21 cellular contexts compared by ENCODE assay signal in genomic region chr18:44988821-44989587, GRCh38.
DNase-seq lines count a peak whose midpoint lies in the region; ATAC-seq, FAIRE-seq and TF ChIP-seq lines count a peak whose summit lies in the region.
"Had no signal": no experiment of that assay in that cellular context is flagged by ENCODE, and none has a peak within 500 bp of the region (broad histone marks: within the 10 kb centered on the region; RNA-seq: fewer than 3 reads in every experiment).

No MANE protein-coding gene starts in this region.

- H3K27ac Mint-ChIP-seq in HFFc6 = peak overlapping the region; percentile 60; the same call in 1 of the 2 replicates
- H3K27ac Mint-ChIP-seq in activated CD8-positive, alpha-beta memory T cell treated with anti-CD3 and anti-CD28 coated beads, Interleukin-2, amount 10 ng/mL, durations not matched to agents 7 days and 5 days = no peak overlapping the region
- H3K27ac Mint-ChIP-seq: CD8-positive, alpha-beta T cell had no signal

- H3K9me3 Mint-ChIP-seq in HFFc6 = peaks cover 11% of the 10 kb centered on the region
- no peaks in the 10 kb centered on the region for H3K9me3 Mint-ChIP-seq in activated CD8-positive, alpha-beta memory T cell treated with anti-CD3 and anti-CD28 coated beads, Interleukin-2, amount 10 ng/mL, durations not matched to agents 7 days and 5 days (ENCODE audit: low read depth)
- H3K9me3 Mint-ChIP-seq: CD8-positive, alpha-beta T cell had no signal

- peak overlapping the region; percentile 40 for H3K27ac ChIP-seq in RWPE2 (ENCODE audit: poor library complexity, severe bottlenecking)
- H3K27ac ChIP-seq: A549, BLaER1, SJSA1 had no signal

- DNase-seq in HFFc6 (peak; percentile 13), RWPE2 (ENCODE audit: low spot score) (no peak), dedifferentiated amniotic fluid mesenchymal stem cell (ENCODE audit: extremely low spot score) (peak; percentile 18), iris pigment epithelial cell (ENCODE audit: low read depth) (peak; percentile 17), AML-193 (lab: John Stamatoyannopoulos, UW) (no peak), D721Med (ENCODE audit: insufficient read length, low spot score) (no peak)
- DNase-seq in activated CD8-positive, alpha-beta memory T cell treated with anti-CD3 and anti-CD28 coated beads, Interleukin-2, amount 10 ng/mL, durations not matched to agents 7 days and 5 days = no peak
- no peak for DNase-seq in activated T-cell treated with anti-CD3 and anti-CD28 coated beads, Interleukin-2, amount 50 U/mL, for 1 hour
- DNase-seq: Calu3; CD8-positive, alpha-beta T cell; NCI-H1105 treated with DMSO at 0.1 percent for 48 hours; NCI-H1694 treated with DMSO at 0.1 percent for 48 hours; NCI-H510A; NCI-H774; OCI-M1; RPMI8226 had no signal

- H3K36me3 Mint-ChIP-seq in HFFc6 (ENCODE audit: low read depth) = peaks cover 6% of the 10 kb centered on the region
- no peaks in the 10 kb centered on the region for H3K36me3 Mint-ChIP-seq in activated CD8-positive, alpha-beta memory T cell treated with anti-CD3 and anti-CD28 coated beads, Interleukin-2, amount 10 ng/mL, durations not matched to agents 7 days and 5 days
- H3K36me3 Mint-ChIP-seq: CD8-positive, alpha-beta T cell had no signal

- peaks cover 15% of the 10 kb centered on the region; the same call in 1 of the 2 replicates for H3K4me1 Mint-ChIP-seq in HFFc6 (ENCODE audit: low read depth)
- no peaks in the 10 kb centered on the region for H3K4me1 Mint-ChIP-seq in activated CD8-positive, alpha-beta memory T cell treated with anti-CD3 and anti-CD28 coated beads, Interleukin-2, amount 10 ng/mL, durations not matched to agents 7 days and 5 days

- H3K4me3 Mint-ChIP-seq in HFFc6 = no peak overlapping the region
- no peak overlapping the region for H3K4me3 Mint-ChIP-seq in activated CD8-positive, alpha-beta memory T cell treated with anti-CD3 and anti-CD28 coated beads, Interleukin-2, amount 10 ng/mL, durations not matched to agents 7 days and 5 days
- H3K4me3 Mint-ChIP-seq: CD8-positive, alpha-beta T cell had no signal

- peaks cover 1% of the 10 kb centered on the region; the same call in 1 of the 2 replicates for H3K27me3 Mint-ChIP-seq in HFFc6 (ENCODE audit: insufficient read depth)
- H3K27me3 Mint-ChIP-seq in activated CD8-positive, alpha-beta memory T cell treated with anti-CD3 and anti-CD28 coated beads, Interleukin-2, amount 10 ng/mL, durations not matched to agents 7 days and 5 days = peaks cover 3% of the 10 kb centered on the region

- H3K4me1 ChIP-seq in RWPE2 (ENCODE audit: insufficient read depth, poor library complexity, severe bottlenecking) = peaks cover 14% of the 10 kb centered on the region
- H3K4me1 ChIP-seq: A549, BLaER1, SJSA1 had no signal

- peak; percentile 45; the same call in 1 of the 3 replicates for ATAC-seq in RWPE2 (ENCODE audit: low read depth)
- no peak for ATAC-seq in activated CD8-positive, alpha-beta memory T cell treated with anti-CD3 and anti-CD28 coated beads, Interleukin-2, amount 10 ng/mL, durations not matched to agents 7 days and 5 days
- ATAC-seq: A549; CD8-positive, alpha-beta T cell; K562 had no signal

- CTCF ChIA-PET in activated CD8-positive, alpha-beta memory T cell treated with anti-CD3 and anti-CD28 coated beads, Interleukin-2, amount 10 ng/mL, durations not matched to agents 7 days and 5 days (lab: Charles Lee) = no interaction called here

- H3K9me3 ChIP-seq in RWPE2 (ENCODE audit: severe bottlenecking) = peaks cover 4% of the 10 kb centered on the region
- H3K9me3 ChIP-seq: A549, SJSA1 had no signal

- no peak for TF ChIP-seq CTCF in HFFc6 (IDR thresholded peaks at IDR 0.05)
- no peak for TF ChIP-seq CTCF in RWPE2 (IDR thresholded peaks at IDR 0.05; ENCODE audit: poor library complexity, severe bottlenecking)
- no peak for TF ChIP-seq CTCF in D721Med (IDR thresholded peaks at IDR 0.05; ENCODE audit: insufficient read depth, missing control alignments)

- no peaks in the 10 kb centered on the region for H3K36me3 ChIP-seq in RWPE2 (ENCODE audit: low read depth)
- H3K36me3 ChIP-seq: BLaER1, SJSA1 had no signal

- no peak overlapping the region for H3K4me3 ChIP-seq in RWPE2 (ENCODE audit: severe bottlenecking)
- H3K4me3 ChIP-seq: A549, BLaER1, K562, SJSA1 had no signal

- no peak for FAIRE-seq in D721Med (lab: Jason Lieb, UNC)
- FAIRE-seq: A549, H1, K562 had no signal

- H3K27me3 ChIP-seq in RWPE2 (ENCODE audit: insufficient read depth, poor library complexity, severe bottlenecking) = no peaks in the 10 kb centered on the region
- H3K27me3 ChIP-seq: BLaER1, SJSA1 had no signal

Comparison
In these comparisons a context has a peak if more than half of its experiments do, and no peak if none do; other contexts are left out.
1. DNase-seq: peak in HFFc6 (single experiment), dedifferentiated amniotic fluid mesenchymal stem cell (single experiment) and iris pigment epithelial cell (single experiment); none in RWPE2 (single experiment), activated CD8-positive, alpha-beta memory T cell treated with anti-CD3 and anti-CD28 coated beads, Interleukin-2, amount 10 ng/mL, durations not matched to agents 7 days and 5 days (single experiment), AML-193 (0 of 2), D721Med (single experiment) and activated T-cell treated with anti-CD3 and anti-CD28 coated beads, Interleukin-2, amount 50 U/mL, for 1 hour (single experiment).